In genomic region chr11:41879186-41879738, GRCh38 we compare ENCODE assay signal across 1 cellular context.
TF ChIP-seq lines count a peak whose summit lies in the region.

No MANE protein-coding gene starts in this region.

TF ChIP-seq in HepG2, 621 proteins besides CTCF, POLR2A, EP300 and RAD21 (continued from another document):
- TF ChIP-seq, protein P1, sequence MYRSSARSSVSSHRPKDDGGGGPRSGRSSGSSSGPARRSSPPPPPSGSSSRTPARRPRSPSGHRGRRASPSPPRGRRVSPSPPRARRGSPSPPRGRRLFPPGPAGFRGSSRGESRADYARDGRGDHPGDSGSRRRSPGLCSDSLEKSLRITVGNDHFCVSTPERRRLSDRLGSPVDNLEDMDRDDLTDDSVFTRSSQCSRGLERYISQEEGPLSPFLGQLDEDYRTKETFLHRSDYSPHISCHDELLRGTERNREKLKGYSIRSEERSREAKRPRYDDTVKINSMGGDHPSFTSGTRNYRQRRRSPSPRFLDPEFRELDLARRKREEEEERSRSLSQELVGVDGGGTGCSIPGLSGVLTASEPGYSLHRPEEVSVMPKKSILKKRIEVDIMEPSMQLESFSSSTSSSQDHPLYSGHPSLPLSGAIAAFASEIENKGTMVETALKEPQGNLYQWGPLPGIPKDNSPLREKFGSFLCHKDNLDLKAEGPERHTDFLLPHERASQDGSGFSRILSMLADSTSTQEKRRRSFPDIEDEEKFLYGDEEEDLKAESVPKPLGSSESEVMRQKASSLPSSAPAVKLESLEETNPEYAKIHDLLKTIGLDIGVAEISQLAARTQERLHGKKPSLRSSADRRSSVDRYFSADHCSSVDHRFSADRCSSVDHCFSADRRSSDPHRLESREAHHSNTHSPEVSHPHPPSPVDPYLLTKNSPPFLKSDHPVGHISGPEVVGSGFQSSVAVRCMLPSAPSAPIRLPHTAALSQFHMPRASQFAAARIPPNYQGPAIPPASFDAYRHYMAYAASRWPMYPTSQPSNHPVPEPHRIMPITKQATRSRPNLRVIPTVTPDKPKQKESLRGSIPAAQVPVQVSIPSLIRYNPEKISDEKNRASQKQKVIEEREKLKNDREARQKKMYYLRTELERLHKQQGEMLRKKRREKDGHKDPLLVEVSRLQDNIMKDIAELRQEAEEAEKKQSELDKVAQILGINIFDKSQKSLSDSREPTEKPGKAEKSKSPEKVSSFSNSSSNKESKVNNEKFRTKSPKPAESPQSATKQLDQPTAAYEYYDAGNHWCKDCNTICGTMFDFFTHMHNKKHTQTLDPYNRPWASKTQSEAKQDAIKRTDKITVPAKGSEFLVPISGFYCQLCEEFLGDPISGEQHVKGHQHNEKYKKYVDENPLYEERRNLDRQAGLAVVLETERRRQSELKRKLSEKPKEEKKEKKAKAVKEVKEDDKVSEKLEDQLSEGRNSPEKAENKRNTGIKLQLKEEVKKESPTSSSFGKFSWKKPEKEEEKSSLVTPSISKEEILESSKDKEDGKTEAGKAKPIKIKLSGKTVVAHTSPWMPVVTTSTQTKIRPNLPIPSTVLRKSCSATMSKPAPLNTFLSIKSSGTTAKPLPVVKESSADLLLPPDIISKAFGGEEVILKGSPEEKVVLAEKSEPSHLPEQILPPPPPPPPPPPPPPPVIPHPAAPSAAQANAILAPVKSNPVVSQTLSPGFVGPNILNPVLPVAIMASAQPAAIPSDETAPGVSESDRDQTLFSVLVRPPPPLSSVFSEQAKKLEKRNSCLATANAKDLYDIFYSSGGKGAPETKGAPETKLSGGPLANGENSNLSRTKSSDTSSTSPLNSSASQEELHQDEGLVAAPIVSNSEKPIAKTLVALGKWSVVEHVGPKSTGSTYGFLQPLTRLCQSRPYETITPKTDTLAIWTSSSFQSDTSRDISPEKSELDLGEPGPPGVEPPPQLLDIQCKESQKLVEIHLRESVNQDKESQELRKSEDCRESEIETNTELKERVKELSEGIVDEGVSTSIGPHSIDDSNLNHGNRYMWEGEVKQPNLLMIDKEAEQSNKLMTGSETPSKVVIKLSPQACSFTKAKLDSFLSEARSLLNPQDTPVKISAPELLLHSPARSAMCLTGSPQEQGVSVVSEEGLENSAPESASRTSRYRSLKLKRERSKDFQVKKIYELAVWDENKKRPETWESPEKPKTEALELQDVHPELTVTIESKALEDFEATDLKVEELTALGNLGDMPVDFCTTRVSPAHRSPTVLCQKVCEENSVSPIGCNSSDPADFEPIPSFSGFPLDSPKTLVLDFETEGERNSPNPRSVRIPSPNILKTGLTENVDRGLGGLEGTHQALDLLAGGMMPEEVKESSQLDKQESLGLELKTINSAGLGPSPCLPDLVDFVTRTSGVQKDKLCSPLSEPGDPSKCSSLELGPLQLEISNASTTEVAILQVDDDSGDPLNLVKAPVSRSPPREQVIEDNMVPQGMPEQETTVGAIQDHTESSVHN (CRISPR knock-in tag; IDR thresholded peaks at IDR 0.05): no peak
- TF ChIP-seq ZNF547 (CRISPR knock-in tag; IDR thresholded peaks at IDR 0.05): no peak
- TF ChIP-seq, protein P2, sequence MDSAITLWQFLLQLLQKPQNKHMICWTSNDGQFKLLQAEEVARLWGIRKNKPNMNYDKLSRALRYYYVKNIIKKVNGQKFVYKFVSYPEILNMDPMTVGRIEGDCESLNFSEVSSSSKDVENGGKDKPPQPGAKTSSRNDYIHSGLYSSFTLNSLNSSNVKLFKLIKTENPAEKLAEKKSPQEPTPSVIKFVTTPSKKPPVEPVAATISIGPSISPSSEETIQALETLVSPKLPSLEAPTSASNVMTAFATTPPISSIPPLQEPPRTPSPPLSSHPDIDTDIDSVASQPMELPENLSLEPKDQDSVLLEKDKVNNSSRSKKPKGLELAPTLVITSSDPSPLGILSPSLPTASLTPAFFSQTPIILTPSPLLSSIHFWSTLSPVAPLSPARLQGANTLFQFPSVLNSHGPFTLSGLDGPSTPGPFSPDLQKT (CRISPR knock-in tag; IDR thresholded peaks at IDR 0.05; ENCODE audit: borderline replicate concordance): no peak
